Comparison of ENCODE assay signal across 13 cellular contexts in genomic region chr4:139900964-139901376, GRCh38.
DNase-seq lines count a peak whose midpoint lies in the region; ATAC-seq, FAIRE-seq and TF ChIP-seq lines count a peak whose summit lies in the region.
"Had no signal": no experiment of that assay in that cellular context is flagged by ENCODE, and none has a peak within 500 bp of the region (broad histone marks: within the 10 kb centered on the region; RNA-seq: fewer than 3 reads in every experiment).

No MANE protein-coding gene starts in this region.

- TF ChIP-seq CTCF in breast epithelium (IDR thresholded peaks at IDR 0.05) = no peak

- H3K4me3 ChIP-seq in breast epithelium (peak overlapping the region in 2 of 3 donors; percentile 35 to 63), mesodermal cell (ENCODE audit: extremely low read depth, insufficient read depth, low read length, poor library complexity, severe bottlenecking) (no peak overlapping the region), small intestine (ENCODE audit: low read depth in 1 of 2, low read length in 2 of 2) (no peak overlapping the region)

- H3K9me3 Mint-ChIP-seq in stimulated activated naive CD8-positive, alpha-beta T cell treated with anti-CD3 and anti-CD28 coated beads, Interleukin-15, amount 100 ng/mL, for 72 hours = peaks cover 0 to 7% of the 10 kb centered on the region in 2 donors

- H3K27ac ChIP-seq in breast epithelium (peak overlapping the region; percentile 51 to 79), mesodermal cell (ENCODE audit: low read depth, low read length, severe bottlenecking) (peak overlapping the region; percentile 2), small intestine (ENCODE audit: low read depth in 1 of 2, low read length in 1 of 2) (no peak overlapping the region)

- no peak overlapping the region for H3K27ac Mint-ChIP-seq in stimulated activated naive CD8-positive, alpha-beta T cell treated with anti-CD3 and anti-CD28 coated beads, Interleukin-15, amount 100 ng/mL, for 72 hours
- H3K27ac Mint-ChIP-seq: T-helper 2 cell treated with Interferon-gamma antibody and Interleukin-4, amounts not matched to agents 5 μg/mL and 100 μg/mL, for 36 hours had no signal

- no peaks in the 10 kb centered on the region for H3K36me3 ChIP-seq in breast epithelium
- no peaks in the 10 kb centered on the region for H3K36me3 ChIP-seq in mesodermal cell (ENCODE audit: control insufficient read depth, insufficient read depth, low read length)
- H3K36me3 ChIP-seq in small intestine (ENCODE audit: control insufficient read depth in 2 of 2, insufficient read depth in 2 of 2, low read length in 2 of 2) = no peaks in the 10 kb centered on the region
- H3K36me3 ChIP-seq: Peyer's patch had no signal

- TF ChIP-seq POLR2A in breast epithelium (IDR thresholded peaks at IDR 0.05) = no peak
- no peak for TF ChIP-seq POLR2A in erythroblast (IDR thresholded peaks at IDR 0.05; ENCODE audit: low read length)

- peaks cover 23% of the 10 kb centered on the region for H3K4me1 Mint-ChIP-seq in stimulated activated naive CD8-positive, alpha-beta T cell treated with anti-CD3 and anti-CD28 coated beads, Interleukin-15, amount 100 ng/mL, for 72 hours

- ATAC-seq in stimulated activated naive CD8-positive, alpha-beta T cell treated with anti-CD3 and anti-CD28 coated beads, Interleukin-15, amount 100 ng/mL, for 72 hours = peak; percentile 56
- ATAC-seq in stimulated activated naive CD8-positive, alpha-beta T cell treated with anti-CD3 and anti-CD28 coated beads, Interleukin-15, Interleukin-2, amounts not matched to agents 100 U/mL and 50 U/mL, for 24 hours = no peak

- intact Hi-C loops in breast epithelium (cut with DNase I; ENCODE audit: low total_unique reads) = loop anchor here (10.0 kb wide), 1 partner anchor 74 kb away; no protein-coding TSS in a partner anchor

- H3K9me3 ChIP-seq in breast epithelium = no peaks in the 10 kb centered on the region
- H3K9me3 ChIP-seq in mesodermal cell (ENCODE audit: control insufficient read depth, low read length) = peaks cover 6% of the 10 kb centered on the region
- H3K9me3 ChIP-seq in small intestine (ENCODE audit: control insufficient read depth, low read depth) = no peaks in the 10 kb centered on the region
- H3K9me3 ChIP-seq: Peyer's patch had no signal

- H3K27me3 Mint-ChIP-seq in stimulated activated naive CD8-positive, alpha-beta T cell treated with anti-CD3 and anti-CD28 coated beads, Interleukin-15, amount 100 ng/mL, for 72 hours = no peaks in the 10 kb centered on the region

- H3K4me3 Mint-ChIP-seq in stimulated activated naive CD8-positive, alpha-beta T cell treated with anti-CD3 and anti-CD28 coated beads, Interleukin-15, amount 100 ng/mL, for 72 hours = no peak overlapping the region
- H3K4me3 Mint-ChIP-seq: T-helper 2 cell treated with Interferon-gamma antibody and Interleukin-4, amounts not matched to agents 5 μg/mL and 100 μg/mL, for 36 hours had no signal

- 81 to 100% methylated on average over 1 to 2 of the region's 2 CpGs for WGBS in mesodermal cell (ENCODE audit: insufficient coverage in 2 of 2), 2 experiments
- 64 to 84% (median 80%) methylated on average over 2 of the region's 2 CpGs for WGBS in small intestine, 3 donors

- H3K27me3 ChIP-seq in breast epithelium = no peaks in the 10 kb centered on the region
- no peaks in the 10 kb centered on the region for H3K27me3 ChIP-seq in small intestine (ENCODE audit: control insufficient read depth in 2 of 2, insufficient read depth in 2 of 2, low read length in 2 of 2)
- H3K27me3 ChIP-seq: Peyer's patch had no signal

- no peak for FAIRE-seq in small intestine (lab: Jason Lieb, UNC)
- FAIRE-seq: colon had no signal

- H3K4me1 ChIP-seq in breast epithelium = no peaks in the 10 kb centered on the region
- H3K4me1 ChIP-seq in mesodermal cell (ENCODE audit: control insufficient read depth, insufficient read depth, low read length, poor library complexity, severe bottlenecking) = peaks cover 21% of the 10 kb centered on the region
- peaks cover 0 to 3% of the 10 kb centered on the region in 2 donors for H3K4me1 ChIP-seq in small intestine (ENCODE audit: control insufficient read depth in 2 of 2, insufficient read depth in 1 of 2, low read depth in 1 of 2, low read length in 1 of 2)
- H3K4me1 ChIP-seq: Peyer's patch had no signal

- DNase-seq in stimulated activated naive CD8-positive, alpha-beta T cell treated with anti-CD3 and anti-CD28 coated beads, Interleukin-15, amount 100 ng/mL, for 72 hours = no peak
- DNase-seq in stimulated activated naive CD8-positive, alpha-beta T cell treated with anti-CD3 and anti-CD28 coated beads, Interleukin-15, Interleukin-2, amounts not matched to agents 100 U/mL and 50 U/mL, for 24 hours = no peak
- DNase-seq in breast epithelium (ENCODE audit: low spot score in 2 of 2) (no peak), NCI-H82 treated with DMSO at 0.1 percent for 48 hours (lab: John Stamatoyannopoulos, UW; ENCODE audit: unreplicated experiment) (no peak), small intestine (no peak), erythroblast (lab: John Stamatoyannopoulos, UW) (no peak)
- DNase-seq in activated effector memory CD4-positive, alpha-beta T cell treated with Interleukin-2 at 50 U/mL for 16 hours = no peak
- DNase-seq: C1 segment of cervical spinal cord, foreskin melanocyte, Peyer's patch had no signal

Comparison
In these comparisons a context has a peak if more than half of its experiments do, and no peak if none do; other contexts are left out.
1. H3K27ac ChIP-seq: peak in breast epithelium (2 of 2) and mesodermal cell (single experiment); none in small intestine (0 of 2).
2. H3K4me3 ChIP-seq: peak in breast epithelium (2 of 3); none in mesodermal cell (single experiment) and small intestine (0 of 2).